In genomic region chr6:36683145-36683655, GRCh38 we compare ENCODE assay signal across 9 cellular contexts. TPM values are rescaled to one million over a fixed set of nuclear protein-coding genes. Genes with fewer than 3 reads are reported as not detected.
DNase-seq lines count a peak whose midpoint lies in the region; ATAC-seq and TF ChIP-seq lines count a peak whose summit lies in the region.
"Had no signal": no experiment of that assay in that cellular context is flagged by ENCODE, and none has a peak within 500 bp of the region (broad histone marks: within the 10 kb centered on the region; RNA-seq: fewer than 3 reads in every experiment).

No MANE protein-coding gene starts in this region.

- no peaks in the 10 kb centered on the region for H3K9me3 ChIP-seq in CD8-positive, alpha-beta T cell (ENCODE audit: low read length)
- H3K9me3 ChIP-seq in mammary epithelial cell (replicated peaks; ENCODE audit: insufficient read depth, low read length) (no peaks in the 10 kb centered on the region), parathyroid adenoma (ENCODE audit: control insufficient read depth, low read length) (no peaks in the 10 kb centered on the region), A673 (ENCODE audit: low read depth, low read length, poor library complexity, severe bottlenecking) (no peaks in the 10 kb centered on the region)

- in situ Hi-C loops in mammary epithelial cell (cut with MboI; ENCODE audit: low sequenced_read_pairs in 2 of 2): loop anchor here in 1 of 2 donors (5.0 kb wide), 1 partner anchor 61 kb away; no protein-coding TSS in a partner anchor

- H3K9ac ChIP-seq in mammary epithelial cell (ENCODE audit: insufficient read depth, low read length) (peak overlapping the region; percentile 60), parathyroid adenoma (no peak overlapping the region)

- H3K4me2 ChIP-seq in mammary epithelial cell (ENCODE audit: insufficient read depth, low read depth, low read length) (peak overlapping the region; percentile 12), parathyroid adenoma (ENCODE audit: low read length) (peak overlapping the region; percentile 49)

- dilution Hi-C loops in mammary epithelial cell (cut with HindIII; ENCODE audit: low sequenced_read_pairs): loop anchor here (5.0 kb wide), 2 partner anchors 61 to 86 kb away; no protein-coding TSS in a partner anchor

- no peaks in the 10 kb centered on the region for H3K36me3 ChIP-seq in CD8-positive, alpha-beta T cell (ENCODE audit: insufficient read depth, low read length)
- H3K36me3 ChIP-seq in mammary epithelial cell (ENCODE audit: insufficient read depth, low read length): peaks cover 33% of the 10 kb centered on the region
- H3K36me3 ChIP-seq in parathyroid adenoma (ENCODE audit: control insufficient read depth, insufficient read depth, low read length): no peaks in the 10 kb centered on the region
- peaks cover 8% of the 10 kb centered on the region for H3K36me3 ChIP-seq in A673 (ENCODE audit: insufficient read depth, low read length, poor library complexity, severe bottlenecking)

- WGBS in mammary epithelial cell (ENCODE audit: low coverage, missing lambda C conversion rate): 61% methylated on average over 5 of the region's 6 CpGs

- no peak overlapping the region for H3K4me3 ChIP-seq in CD8-positive, alpha-beta T cell (ENCODE audit: low read depth, low read length)
- H3K4me3 ChIP-seq in mammary epithelial cell (replicated peaks in 1 of 3; ENCODE audit: insufficient read depth in 1 of 3, low read depth in 2 of 3, low read length in 3 of 3) (no peak overlapping the region), parathyroid adenoma (ENCODE audit: low read depth, low read length) (peak overlapping the region; percentile 23), A673 (ENCODE audit: low read depth, low read length, poor library complexity, severe bottlenecking) (no peak overlapping the region)

- no peak for ATAC-seq in CD8-positive, alpha-beta T cell
- ATAC-seq in HG02623 (IDR thresholded peaks at IDR 0.05; ENCODE audit: unreplicated experiment): no peak
- no peak for ATAC-seq in GM21447 (IDR thresholded peaks at IDR 0.05; ENCODE audit: unreplicated experiment)

- peaks cover 6% of the 10 kb centered on the region for H3K27me3 Mint-ChIP-seq in CD8-positive, alpha-beta T cell (ENCODE audit: low read depth)

- no peak for TF ChIP-seq CTCF in CD8-positive, alpha-beta T cell (IDR thresholded peaks at IDR 0.05)
- TF ChIP-seq CTCF in mammary epithelial cell (conservative IDR thresholded peaks at IDR 0.05 in 1 of 2, IDR thresholded peaks at IDR 0.05 in 1 of 2; ENCODE audit: extremely low read depth in 1 of 2, insufficient read depth in 1 of 2, low read depth in 1 of 2, low read length in 2 of 2): no peak
- no peak for TF ChIP-seq CTCF in parathyroid adenoma (IDR thresholded peaks at IDR 0.05)
- TF ChIP-seq CTCF in A673 (conservative IDR thresholded peaks at IDR 0.05; ENCODE audit: low read depth, low read length): no peak

- H2AFZ ChIP-seq in mammary epithelial cell (ENCODE audit: low read depth, low read length) (no peak overlapping the region), parathyroid adenoma (peak overlapping the region; percentile 44)

- H3K27me3 ChIP-seq in CD8-positive, alpha-beta T cell (ENCODE audit: insufficient read depth, low read length): no peaks in the 10 kb centered on the region
- H3K27me3 ChIP-seq in mammary epithelial cell (ENCODE audit: insufficient read depth, low read length) (no peaks in the 10 kb centered on the region), parathyroid adenoma (ENCODE audit: control insufficient read depth, insufficient read depth, low read length) (no peaks in the 10 kb centered on the region), A673 (replicated peaks; ENCODE audit: insufficient read depth, low read depth, low read length, poor library complexity) (no peaks in the 10 kb centered on the region)

- DNase-seq in CD8-positive, alpha-beta T cell: no peak
- peak; percentile 54 for DNase-seq in NCI-H2196 treated with DMSO at 0.1 percent for 48 hours (lab: John Stamatoyannopoulos, UW; ENCODE audit: unreplicated experiment)
- DNase-seq in mammary epithelial cell: no peak
- no peak for DNase-seq in A673 (ENCODE audit: low spot score)
- DNase-seq in NCI-H2227 treated with DMSO at 0.1 percent for 48 hours (lab: John Stamatoyannopoulos, UW): no peak
- DNase-seq: retina had no signal

- POLR2A ChIA-PET in CD8-positive, alpha-beta T cell (lab: Charles Lee): no interaction called here
- POLR2A ChIA-PET in A673 (lab: Charles Lee; ENCODE audit: low non-redundant PET): no interaction called here

- peaks cover 73% of the 10 kb centered on the region for H3K79me2 ChIP-seq in mammary epithelial cell (ENCODE audit: insufficient read depth, low read length)
- H3K79me2 ChIP-seq in parathyroid adenoma: no peaks in the 10 kb centered on the region

- H3K4me3 Mint-ChIP-seq in CD8-positive, alpha-beta T cell: no peak overlapping the region

- H3K4me1 Mint-ChIP-seq in CD8-positive, alpha-beta T cell (ENCODE audit: low read depth): peaks cover 17% of the 10 kb centered on the region

- BruUV-seq in mammary epithelial cell (replicated peaks; lab: Mats Ljungman, UMichigan): no TSS peak
- no TSS peak for BruUV-seq in A673 (replicated peaks; lab: Mats Ljungman, UMichigan)

- peaks cover 7% of the 10 kb centered on the region for H3K36me3 Mint-ChIP-seq in CD8-positive, alpha-beta T cell

- peak overlapping the region; percentile 13 for H3K27ac Mint-ChIP-seq in CD8-positive, alpha-beta T cell

- intact Hi-C loops in CD8-positive, alpha-beta T cell (cut with DNase I, micrococcal nuclease): loop anchor here (5.0 kb wide), 2 partner anchors 136 to 656 kb away; partner anchors contain the start of genes MAPK14 (in 1 of the 2) and STK38 (in 1 of the 2)
- intact Hi-C loops in mammary epithelial cell (cut with micrococcal nuclease): loop anchor here (2.0 kb wide), 1 partner anchor 242 kb away; no protein-coding TSS in a partner anchor
- intact Hi-C loops in A673 (cut with micrococcal nuclease; ENCODE audit: unreplicated experiment): loop anchor here (10.0 kb wide), 1 partner anchor 258 kb away; no protein-coding TSS in a partner anchor

- H3K4me1 ChIP-seq in CD8-positive, alpha-beta T cell (ENCODE audit: insufficient read depth, low read length): peaks cover 21% of the 10 kb centered on the region
- peaks cover 28% of the 10 kb centered on the region for H3K4me1 ChIP-seq in mammary epithelial cell (ENCODE audit: insufficient read depth, low read length)
- H3K4me1 ChIP-seq in parathyroid adenoma: peaks cover 26% of the 10 kb centered on the region
- H3K4me1 ChIP-seq in A673 (ENCODE audit: insufficient read depth, low read length, poor library complexity, severe bottlenecking): peaks cover 18% of the 10 kb centered on the region

- peaks cover 16% of the 10 kb centered on the region for H4K20me1 ChIP-seq in mammary epithelial cell (ENCODE audit: insufficient read depth, low read length)

- no peaks in the 10 kb centered on the region for H3K9me3 Mint-ChIP-seq in CD8-positive, alpha-beta T cell

- CTCF ChIA-PET in CD8-positive, alpha-beta T cell (lab: Charles Lee): interaction anchor here (1.1 to 5.4 kb wide), 4 partner anchors 21 to 259 kb away, joined by 3 to 30 read pairs (median 8); no protein-coding TSS in a partner anchor
- CTCF ChIA-PET in mammary epithelial cell (lab: Charles Lee; ENCODE audit: low non-redundant PET) (no interaction called here), A673 (lab: Charles Lee) (no interaction called here)

- no peak overlapping the region for H3K27ac ChIP-seq in CD8-positive, alpha-beta T cell (ENCODE audit: low read depth, low read length)
- peak overlapping the region; percentile 91 for H3K27ac ChIP-seq in mammary epithelial cell (ENCODE audit: insufficient read depth, low read depth, low read length)
- H3K27ac ChIP-seq in parathyroid adenoma: peak overlapping the region; percentile 53
- H3K27ac ChIP-seq in A673 (ENCODE audit: low read depth, low read length, poor library complexity, severe bottlenecking): no peak overlapping the region

RNA-seq across cellular contexts. Expression of gene CDKN1A, which starts 4.7 kb away (rescaled TPM):
- total RNA-seq in CD8-positive, alpha-beta T cell: 10 to 100 TPM; 71.3 to 78.7 TPM
- 100 to 1,000 TPM; 687 to 707 TPM for total RNA-seq in mammary epithelial cell
- polyA plus RNA-seq in mammary epithelial cell: 414 TPM
- 451 TPM for polyA minus RNA-seq in mammary epithelial cell
- total RNA-seq in A673 (2021): 30.4 and 33.6 TPM in 2 replicates

RNA-seq across cellular contexts. Expression of gene RAB44, which starts 14.4 kb away (rescaled TPM):
- total RNA-seq in CD8-positive, alpha-beta T cell: under 1 TPM in 1 of 2 experiments, not detected in 1; 0.08 TPM
- total RNA-seq in mammary epithelial cell (under 1 TPM in 1 of 2 donors, not detected in 1; 0.17 TPM), A673 (2021) (0.07 TPM in 1 of 2 replicates, not detected in the other)
- polyA plus RNA-seq in mammary epithelial cell: 0.02 TPM
- not detected for polyA minus RNA-seq in mammary epithelial cell

Comparison
In these comparisons a context has a peak if more than half of its experiments do, and no peak if none do; other contexts are left out.
1. H3K27ac ChIP-seq: peak in mammary epithelial cell (single experiment) and parathyroid adenoma (single experiment); none in CD8-positive, alpha-beta T cell (single experiment) and A673 (single experiment).
2. RNA of gene CDKN1A, which starts 4.7 kb away (total RNA-seq): 687 to 707 TPM in mammary epithelial cell; 71.3 to 78.7 TPM in CD8-positive, alpha-beta T cell and 30.4 to 33.6 TPM in A673; every median in the first group is over 4 times any median in the second.